Comparison of ENCODE assay signal across 17 cellular contexts in the genomic region with DNA sequence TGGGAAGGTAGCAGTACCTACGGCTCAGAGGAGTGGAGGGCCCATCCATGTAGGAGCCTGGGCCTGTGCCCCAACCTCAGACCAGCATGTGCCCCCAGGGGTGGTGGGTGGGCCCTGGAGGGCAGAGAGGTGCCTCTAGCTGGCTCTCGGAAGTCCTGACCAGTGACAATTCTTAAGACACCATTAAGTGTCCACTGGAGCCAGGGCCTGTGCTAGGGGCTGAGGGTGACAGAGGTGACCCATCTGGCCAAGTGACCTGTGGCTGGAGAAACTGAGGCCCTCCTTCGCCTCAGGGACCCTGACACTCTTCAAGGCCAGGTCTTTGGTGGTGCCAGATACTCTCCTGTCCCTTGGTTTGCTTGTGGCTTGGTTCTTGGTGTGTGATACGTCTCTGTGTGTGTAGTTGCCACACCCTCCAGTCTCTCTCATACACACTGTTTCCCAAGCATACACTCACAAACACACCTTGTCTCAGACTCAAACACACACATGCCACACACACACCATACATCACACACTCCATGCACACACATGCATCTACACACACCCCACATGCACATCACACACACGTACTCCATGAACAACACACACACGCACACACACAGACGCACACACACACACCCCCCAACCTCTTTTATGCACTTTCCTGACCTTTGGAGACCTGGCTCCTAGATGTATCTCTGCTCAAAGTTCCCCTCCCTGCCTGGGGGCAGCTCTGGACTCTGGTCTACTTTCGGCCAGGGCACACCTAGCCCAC. TPM values are rescaled to one million over a fixed set of nuclear protein-coding genes. Genes with fewer than 3 reads are reported as not detected.
DNase-seq lines count a peak whose midpoint lies in the region; ATAC-seq and TF ChIP-seq lines count a peak whose summit lies in the region.
"Had no signal": no experiment of that assay in that cellular context is flagged by ENCODE, and none has a peak within 500 bp of the region (broad histone marks: within the 10 kb centered on the region; RNA-seq: fewer than 3 reads in every experiment).

No MANE protein-coding gene starts in this region.

- H3K4me3 ChIP-seq in H7 (ENCODE audit: insufficient read depth, low read depth, low read length) = peak overlapping the region; percentile 52
- H3K4me3 ChIP-seq in NT2/D1 (ENCODE audit: insufficient read length, low read depth) = peak overlapping the region; percentile 38
- peak overlapping the region; percentile 47 for H3K4me3 ChIP-seq in iPS-11a (ENCODE audit: low read depth, low read length)
- peak overlapping the region in 1 of 2 donors; percentile 40 for H3K4me3 ChIP-seq in neuronal stem cell (ENCODE audit: low read length in 2 of 2)
- H3K4me3 ChIP-seq in PC-3 (ENCODE audit: low read length) = no peak overlapping the region
- H3K4me3 ChIP-seq: PC-9 had no signal

- no peak overlapping the region for H3K14ac ChIP-seq in neuronal stem cell (ENCODE audit: low read length)

- no TSS peak for BruUV-seq in PC-3 (replicated peaks; lab: Mats Ljungman, UMichigan)

- H3K27ac ChIP-seq in neuronal stem cell (replicated peaks; ENCODE audit: low read length) (no peak overlapping the region), PC-3 (ENCODE audit: low read length) (no peak overlapping the region)
- H3K27ac ChIP-seq: PC-9 had no signal

- intact Hi-C loops in PC-3 (cut with micrococcal nuclease) = no loop called here

- no peak overlapping the region for H3K4me2 ChIP-seq in neuronal stem cell (ENCODE audit: insufficient read depth, low read length, poor library complexity, severe bottlenecking)
- no peak overlapping the region for H3K4me2 ChIP-seq in PC-3 (ENCODE audit: low read length)
- H3K4me2 ChIP-seq: PC-9 had no signal

- H3K36me3 ChIP-seq in H7 (replicated peaks; ENCODE audit: control insufficient read depth, insufficient read depth, low read length) (no peaks in the 10 kb centered on the region), NT2/D1 (ENCODE audit: insufficient read depth, insufficient read length, low read length) (no peaks in the 10 kb centered on the region), neuronal stem cell (replicated peaks in 1 of 2; ENCODE audit: control insufficient read depth in 2 of 2, insufficient read depth in 2 of 2, low read length in 2 of 2) (no peaks in the 10 kb centered on the region), PC-3 (ENCODE audit: low read depth, low read length) (no peaks in the 10 kb centered on the region)

- H2AK5ac ChIP-seq in neuronal stem cell (ENCODE audit: low read depth, low read length) = peak overlapping the region; percentile 5

- peaks cover 1% of the 10 kb centered on the region for H3K79me1 ChIP-seq in neuronal stem cell (ENCODE audit: low read depth, low read length)

- no peaks in the 10 kb centered on the region for H3K9me3 ChIP-seq in NT2/D1 (ENCODE audit: insufficient read depth, low read length)
- peaks cover 0 to 4% of the 10 kb centered on the region in 2 donors for H3K9me3 ChIP-seq in neuronal stem cell (replicated peaks in 1 of 2; ENCODE audit: control insufficient read depth in 2 of 2, insufficient read depth in 1 of 2, low read depth in 1 of 2, low read length in 2 of 2)
- H3K9me3 ChIP-seq in PC-3 (ENCODE audit: low read length) = no peaks in the 10 kb centered on the region

- H3K9me2 ChIP-seq in PC-3 (replicated peaks; ENCODE audit: low read length) = no peaks in the 10 kb centered on the region

- TF ChIP-seq CTCF in PC-3 (conservative IDR thresholded peaks at IDR 0.05; ENCODE audit: low read depth, low read length) = no peak

- peaks cover 30% of the 10 kb centered on the region for H3K27me3 ChIP-seq in H7 (ENCODE audit: control insufficient read depth, insufficient read depth, low read length)
- peaks cover 38% of the 10 kb centered on the region for H3K27me3 ChIP-seq in NT2/D1 (ENCODE audit: insufficient read depth, insufficient read length)
- peaks cover 3 to 55% (median 27%) of the 10 kb centered on the region in 3 experiments for H3K27me3 ChIP-seq in neuronal stem cell (ENCODE audit: control insufficient read depth in 3 of 3, insufficient read depth in 3 of 3, low read depth in 1 of 3, low read length in 3 of 3)
- no peaks in the 10 kb centered on the region for H3K27me3 ChIP-seq in PC-3 (ENCODE audit: low read length)

- H2BK12ac ChIP-seq in neuronal stem cell (ENCODE audit: low read length) = no peak overlapping the region

- H2AFZ ChIP-seq in neuronal stem cell (ENCODE audit: low read length) (no peak overlapping the region), PC-3 (ENCODE audit: low read length) (no peak overlapping the region)
- H2AFZ ChIP-seq: PC-9 had no signal

- H3K4ac ChIP-seq in neuronal stem cell (ENCODE audit: low read length) = no peak overlapping the region

- no CpG with 5 or more reads among the region's 8 CpGs for WGBS in neuronal stem cell (ENCODE audit: extremely low coverage in 2 of 2, insufficient read length in 2 of 2, insufficient replicate concordance in 1 of 2), 2 donors

- H3K18ac ChIP-seq in neuronal stem cell (ENCODE audit: low read length) = no peak overlapping the region

- no peaks in the 10 kb centered on the region for H3F3A ChIP-seq in PC-3 (ENCODE audit: low read length, unreplicated experiment)

- CTCF ChIA-PET in PC-3 (lab: Charles Lee) = no interaction called here

- no peaks in the 10 kb centered on the region for H4K20me1 ChIP-seq in PC-3 (ENCODE audit: low read length)

- H2BK15ac ChIP-seq in neuronal stem cell (ENCODE audit: low read length) = no peak overlapping the region

- ATAC-seq in PC-3 = no peak
- no peak for ATAC-seq in GM21786 (IDR thresholded peaks at IDR 0.05; ENCODE audit: unreplicated experiment)

- H2BK5ac ChIP-seq in neuronal stem cell (ENCODE audit: low read length) = no peak overlapping the region

- H3K79me2 ChIP-seq in PC-3 (ENCODE audit: low read length) = no peaks in the 10 kb centered on the region

- H2BK120ac ChIP-seq in neuronal stem cell (ENCODE audit: low read depth, low read length) = no peak overlapping the region

- POLR2A ChIA-PET in PC-3 (lab: Charles Lee; ENCODE audit: unreplicated experiment) = no interaction called here

- H4K91ac ChIP-seq in neuronal stem cell (ENCODE audit: low read depth, low read length, poor library complexity) = no peak overlapping the region

- H3K4me1 ChIP-seq in NT2/D1 (ENCODE audit: insufficient read depth, insufficient read length) = no peaks in the 10 kb centered on the region
- H3K4me1 ChIP-seq in neuronal stem cell (ENCODE audit: control insufficient read depth in 2 of 2, insufficient read depth in 1 of 2, low read depth in 1 of 2, low read length in 2 of 2) = peaks cover 0 to 3% of the 10 kb centered on the region in 2 donors
- no peaks in the 10 kb centered on the region for H3K4me1 ChIP-seq in PC-3 (ENCODE audit: insufficient read depth, low read length)

- H3K9ac ChIP-seq in NT2/D1 (ENCODE audit: insufficient read length, low read depth) = no peak overlapping the region
- no peak overlapping the region for H3K9ac ChIP-seq in neuronal stem cell (ENCODE audit: low read depth, low read length, poor library complexity)
- H3K9ac ChIP-seq in PC-3 (ENCODE audit: low read length) = no peak overlapping the region

- H4K8ac ChIP-seq in neuronal stem cell (ENCODE audit: low read depth, low read length) = no peak overlapping the region

- DNase-seq in H7 (no peak), NT2/D1 (ENCODE audit: low read depth, low spot score) (no peak), neuronal stem cell (ENCODE audit: low spot score) (no peak), PC-3 (no peak), NCI-H510A treated with DMSO at 0.1 percent for 48 hours (lab: John Stamatoyannopoulos, UW) (no peak)
- DNase-seq in activated CD4-positive, alpha-beta T cell treated with anti-CD3 and anti-CD28 coated beads, Interleukin-2, amount 50 U/mL, for 48 hours = no peak
- DNase-seq: activated CD8-positive, alpha-beta memory T cell treated with anti-CD3 and anti-CD28 coated beads for 24 hours; AML-193; Calu3; central memory CD4-positive, alpha-beta T cell; effector CD4-positive, alpha-beta T cell; NCI-H1105 treated with DMSO at 0.1 percent for 48 hours; PC-9; stimulated activated CD4-positive, alpha-beta T cell treated with anti-CD3 and anti-CD28 coated beads, Interleukin-2, amount 100 ng/mL, for 48 hours had no signal

- H3K23ac ChIP-seq in neuronal stem cell (ENCODE audit: low read depth, low read length, poor library complexity) = no peak overlapping the region

RNA-seq across cellular contexts. Expression of a gene that starts 0.9 kb away (rescaled TPM):
- 0.11 and 0.31 TPM in 2 replicates for total RNA-seq in H7 (2014; rRNA removed; shearing (Covaris generic))
- polyA plus RNA-seq in neuronal stem cell (2013, experiment 1 of 2) = 0.15 TPM
- 0.18 TPM for polyA plus RNA-seq in neuronal stem cell (2013, experiment 2 of 2)
- not detected in 2 replicates for total RNA-seq in PC-3 (2014; rRNA removed)
- total RNA-seq: Calu3, osteocyte, PC-9 had no signal

RNA-seq across cellular contexts. Expression of a gene that starts 45.2 kb away (rescaled TPM):
- total RNA-seq in H7 (2014; rRNA removed; shearing (Covaris generic)) = 234 and 238 TPM in 2 replicates
- 46.9 TPM for polyA plus RNA-seq in neuronal stem cell (2013, experiment 1 of 2)
- 46.7 TPM for polyA plus RNA-seq in neuronal stem cell (2013, experiment 2 of 2)
- total RNA-seq in PC-3 (2014; rRNA removed) = 107 and 139 TPM in 2 replicates
